26 cellular contexts compared by ENCODE assay signal in genomic region chr2:157233506-157233905, GRCh38. TPM values are rescaled to one million over a fixed set of nuclear protein-coding genes. Genes with fewer than 3 reads are reported as not detected.
DNase-seq lines count a peak whose midpoint lies in the region; ATAC-seq, FAIRE-seq and TF ChIP-seq lines count a peak whose summit lies in the region.
"Had no signal": no experiment of that assay in that cellular context is flagged by ENCODE, and none has a peak within 500 bp of the region (broad histone marks: within the 10 kb centered on the region; RNA-seq: fewer than 3 reads in every experiment).

No MANE protein-coding gene starts in this region.

- WGBS in K562 (ENCODE audit: insufficient coverage, low coverage, missing lambda C conversion rate) = 4% methylated on average over 4 of the region's 4 CpGs
- WGBS in psoas muscle, 3 donors = 81 to 84% (median 83%) methylated on average over 4 of the region's 4 CpGs

- H3K9me3 ChIP-seq in K562 (replicated peaks; ENCODE audit: control insufficient read depth, insufficient read depth, low read depth, low read length) = peaks cover 5% of the 10 kb centered on the region; the same call in 1 of the 2 replicates
- H3K9me3 ChIP-seq in vagina = no peaks in the 10 kb centered on the region
- H3K9me3 ChIP-seq in psoas muscle = no peaks in the 10 kb centered on the region
- H3K9me3 ChIP-seq: sigmoid colon, uterus had no signal

- H3K9me3 Mint-ChIP-seq in activated naive CD4-positive, alpha-beta T cell treated with anti-CD3 and anti-CD28 coated beads for 36 hours = no peaks in the 10 kb centered on the region
- H3K9me3 Mint-ChIP-seq: activated T-cell treated with anti-CD3 and anti-CD28 coated beads, Interleukin-2, amount 50 U/mL, for 72 hours had no signal

- H3K27ac ChIP-seq in K562 (ENCODE audit: extremely low read depth, low read depth, low read length) = peak overlapping the region; percentile 68
- no peak overlapping the region for H3K27ac ChIP-seq in vagina
- no peak overlapping the region for H3K27ac ChIP-seq in psoas muscle
- H3K27ac ChIP-seq: cardiac muscle cell, sigmoid colon, uterus had no signal

- ATAC-seq in K562 (peak; percentile 76), psoas muscle (no peak), GM19395 (IDR thresholded peaks at IDR 0.05; ENCODE audit: unreplicated experiment) (no peak)
- ATAC-seq: activated T-cell treated with anti-CD3 and anti-CD28 coated beads, Interleukin-2, amount 50 U/mL, for 72 hours; left cardiac atrium; natural killer cell treated with Interleukin-12 subunit alpha and Interleukin-12 subunit beta and Interleukin-15 and Interleukin-18, amount 100 ng/mL, for 72 hours had no signal

- intact Hi-C loops in K562 (cut with micrococcal nuclease) (no loop called here), vagina (cut with DNase I) (no loop called here), psoas muscle (cut with DNase I) (no loop called here)
- intact Hi-C loops in activated naive CD4-positive, alpha-beta T cell treated with anti-CD3 and anti-CD28 coated beads for 36 hours (cut with micrococcal nuclease) = no loop called here

- H3K4me3 Mint-ChIP-seq in activated naive CD4-positive, alpha-beta T cell treated with anti-CD3 and anti-CD28 coated beads for 36 hours = no peak overlapping the region
- H3K4me3 Mint-ChIP-seq: activated T-cell treated with anti-CD3 and anti-CD28 coated beads, Interleukin-2, amount 50 U/mL, for 72 hours; natural killer cell treated with Interleukin-12 subunit alpha and Interleukin-12 subunit beta and Interleukin-15 and Interleukin-18, amount 100 ng/mL, for 72 hours had no signal

- H3K36me3 Mint-ChIP-seq in activated naive CD4-positive, alpha-beta T cell treated with anti-CD3 and anti-CD28 coated beads for 36 hours (ENCODE audit: low read depth) = no peaks in the 10 kb centered on the region
- H3K36me3 Mint-ChIP-seq: natural killer cell treated with Interleukin-12 subunit alpha and Interleukin-12 subunit beta and Interleukin-15 and Interleukin-18, amount 100 ng/mL, for 72 hours had no signal

- H3K36me3 ChIP-seq in K562 (ENCODE audit: control insufficient read depth, insufficient read depth, low read length) (no peaks in the 10 kb centered on the region), vagina (no peaks in the 10 kb centered on the region), psoas muscle (ENCODE audit: insufficient read depth in 1 of 2, low read depth in 1 of 2) (no peaks in the 10 kb centered on the region)
- H3K36me3 ChIP-seq: cardiac muscle cell, sigmoid colon, uterus had no signal

- no peaks in the 10 kb centered on the region for H3K4me1 Mint-ChIP-seq in activated naive CD4-positive, alpha-beta T cell treated with anti-CD3 and anti-CD28 coated beads for 36 hours (ENCODE audit: low read depth)

- H3K27me3 ChIP-seq in K562 (ENCODE audit: control insufficient read depth in 2 of 2, insufficient read depth in 2 of 2, low read length in 2 of 2) (no peaks in the 10 kb centered on the region), vagina (no peaks in the 10 kb centered on the region), psoas muscle (ENCODE audit: insufficient read depth in 3 of 3, low read length in 2 of 3) (no peaks in the 10 kb centered on the region)
- H3K27me3 ChIP-seq: cardiac muscle cell, sigmoid colon, uterus had no signal

- no peak; a peak in 1 of 4 replicates for TF ChIP-seq RAD21 in K562 (CRISPR knock-in tag; conservative IDR thresholded peaks at IDR 0.05 in 1 of 2, IDR thresholded peaks at IDR 0.05 in 1 of 2)

- CTCF ChIA-PET in K562 (lab: Yijun Ruan, JAX; ENCODE audit: low intra/inter-chr PET ratio) = no interaction called here
- CTCF ChIA-PET in activated naive CD4-positive, alpha-beta T cell treated with anti-CD3 and anti-CD28 coated beads for 36 hours (lab: Charles Lee) = no interaction called here

- POLR2A ChIA-PET in K562 (lab: Yijun Ruan, JAX) = no interaction called here

- H3K9ac ChIP-seq in K562 (ENCODE audit: insufficient read depth in 1 of 2, low read depth in 2 of 2, low read length in 2 of 2) = peak overlapping the region in 1 of 2 experiments; percentile 36; a peak in 2 of 4 replicates

- in situ Hi-C loops in K562 (cut with MboI) = no loop called here

- no peak for TF ChIP-seq EP300 in K562 (IDR thresholded peaks at IDR 0.05; ENCODE audit: low read length)

- H3K4me3 ChIP-seq in AG10803 (ENCODE audit: low read length) (no peak overlapping the region), K562 (no peak overlapping the region), fibroblast of villous mesenchyme (ENCODE audit: low read depth, low read length) (no peak overlapping the region), vagina (no peak overlapping the region), psoas muscle (no peak overlapping the region)
- H3K4me3 ChIP-seq: cardiac muscle cell, sigmoid colon, uterus had no signal

- H3K9me1 ChIP-seq in K562 (ENCODE audit: control insufficient read depth, insufficient read depth, low read length) = no peaks in the 10 kb centered on the region

- DNase-seq in AG10803 (ENCODE audit: low read depth) (peak; percentile 78), M059J (ENCODE audit: low read depth) (peak; percentile 32), K562 (ENCODE audit: extremely low read depth in 1 of 4, low spot score in 3 of 4) (peak in 2 of 4 experiments; percentile 67 to 79), fibroblast of villous mesenchyme (ENCODE audit: low read depth) (peak; percentile 22), vagina (ENCODE audit: extremely low spot score in 2 of 2) (no peak), psoas muscle (no peak)
- DNase-seq in activated naive CD4-positive, alpha-beta T cell treated with anti-CD3 and anti-CD28 coated beads for 36 hours = no peak
- DNase-seq: activated T-cell treated with anti-CD3 and anti-CD28 coated beads, Interleukin-2, amount 50 U/mL, for 72 hours; DMS 273 treated with DMSO at 0.1 percent for 48 hours; glutamatergic neuron; Kasumi-1; left cardiac atrium; NCI-H1105 treated with DMSO at 0.1 percent for 48 hours; NCI-H510A treated with DMSO at 0.1 percent for 48 hours; RPMI8226; sigmoid colon; SW 1271; uterus had no signal

- H3K4me1 ChIP-seq in K562 (replicated peaks in 1 of 2; ENCODE audit: control insufficient read depth in 2 of 2, insufficient read depth in 2 of 2, low read length in 2 of 2) (peaks cover 3 to 17% of the 10 kb centered on the region in 2 experiments), vagina (no peaks in the 10 kb centered on the region), psoas muscle (no peaks in the 10 kb centered on the region)
- H3K4me1 ChIP-seq: sigmoid colon, uterus had no signal

- H3K27me3 Mint-ChIP-seq in activated naive CD4-positive, alpha-beta T cell treated with anti-CD3 and anti-CD28 coated beads for 36 hours (ENCODE audit: low read depth) = peaks cover 21% of the 10 kb centered on the region

- H2AFZ ChIP-seq in K562 (ENCODE audit: low read depth, low read length) = peak overlapping the region; percentile 76

- BruUV-seq in K562 (replicated peaks; lab: Mats Ljungman, UMichigan) = no TSS peak

- no peak overlapping the region for H3K27ac Mint-ChIP-seq in activated naive CD4-positive, alpha-beta T cell treated with anti-CD3 and anti-CD28 coated beads for 36 hours
- H3K27ac Mint-ChIP-seq: activated T-cell treated with anti-CD3 and anti-CD28 coated beads, Interleukin-2, amount 50 U/mL, for 72 hours; natural killer cell treated with Interleukin-12 subunit alpha and Interleukin-12 subunit beta and Interleukin-15 and Interleukin-18, amount 100 ng/mL, for 72 hours had no signal

- FAIRE-seq in K562 (lab: Jason Lieb, UNC) = peak; percentile 80
- FAIRE-seq: GM12891, H54 had no signal

- TF ChIP-seq POLR2A in K562 (conservative IDR thresholded peaks at IDR 0.05) = no peak
- TF ChIP-seq POLR2A in vagina (IDR thresholded peaks at IDR 0.05) = no peak

- no peaks in the 10 kb centered on the region for H4K20me1 ChIP-seq in K562 (replicated peaks; ENCODE audit: control insufficient read depth, insufficient read depth, low read length)

- peak overlapping the region; percentile 44; the same call in 1 of the 2 replicates for H3K4me2 ChIP-seq in K562 (ENCODE audit: insufficient read depth, low read length)

- TF ChIP-seq CTCF in AG10803 (conservative IDR thresholded peaks at IDR 0.05; ENCODE audit: low read length) (no peak), K562 (IDR thresholded peaks at IDR 0.05 in 2 of 3, conservative IDR thresholded peaks at IDR 0.05 in 1 of 3; ENCODE audit: insufficient read depth in 2 of 3, low read depth in 1 of 3, low read length in 3 of 3) (no peak), fibroblast of villous mesenchyme (IDR thresholded peaks at IDR 0.05; ENCODE audit: insufficient read depth, low read depth, low read length) (no peak), vagina (IDR thresholded peaks at IDR 0.05) (no peak), psoas muscle (IDR thresholded peaks at IDR 0.05) (no peak)

- H3K79me2 ChIP-seq in K562 (ENCODE audit: control insufficient read depth, insufficient read depth, low read length) = no peaks in the 10 kb centered on the region

TF ChIP-seq in K562, 482 proteins besides CTCF, POLR2A, EP300 and RAD21 (continues in another document):
- TF ChIP-seq LEF1 (IDR thresholded peaks at IDR 0.05) (peak; percentile 19; the same call in 1 of the 2 replicates), MEF2D (tag; conservative IDR thresholded peaks at IDR 0.05; ENCODE audit: low read depth) (peak; percentile 81)

RNA-seq across cellular contexts. Expression of gene GALNT5, which starts 24.0 kb away (rescaled TPM):
- 28.8 and 36.1 TPM in 2 replicates for total RNA-seq in M059J (2014; rRNA removed; shearing (Covaris generic))
- total RNA-seq in K562 (2011; cell fraction: chromatin; rRNA removed; ENCODE audit: low replicate concordance) = 52.3 and 110 TPM in 2 replicates
- total RNA-seq in K562 (2011; cell fraction: nucleolus; rRNA removed) = 48.4 and 54.3 TPM in 2 replicates
- 70.4 and 94.5 TPM in 2 replicates for total RNA-seq in K562 (2011; cell fraction: nucleoplasm; rRNA removed)
- total RNA-seq in K562 (2014; rRNA removed) (40.3 and 43.5 TPM in 2 replicates), K562 (2014; rRNA removed; fragmentation: Illumina TruSeq; extraction: Trizol) (68.9 and 78.4 TPM in 2 replicates), K562 (2015; rRNA removed; fragmentation: Illumina TruSeq; extraction: Trizol) (69.6 and 73.0 TPM in 2 replicates), K562 (2021) (47.4 and 54.7 TPM in 2 replicates), fibroblast of villous mesenchyme (7.7 and 17.3 TPM in 2 replicates), vagina (3.2 TPM), psoas muscle (under 1 TPM in 1 of 4 donors, not detected in 3; 0.06 TPM)
- polyA plus RNA-seq in K562 (2011; rRNA removed) (49.8 and 58.3 TPM in 2 replicates), K562 (2014; fragmentation: Illumina TruSeq; extraction: Trizol) (56.3 and 62.6 TPM in 2 replicates), K562 (2014; fragmentation: Nextera tagmentation; extraction: Ambion mirVana) (10 to 100 TPM; 21.6 to 44.0 TPM), K562 (2014; rRNA removed) (39.3 and 45.2 TPM in 2 replicates), psoas muscle (under 1 TPM in 1 of 3 donors, not detected in 2; under 0.01 TPM)
- 11.2 and 20.2 TPM in 2 replicates for polyA plus RNA-seq in K562 (2011; cell fraction: cytosol; rRNA removed)
- polyA plus RNA-seq in K562 (2011; cell fraction: nucleus; rRNA removed) = 48.6 and 52.6 TPM in 2 replicates
- 26.9 and 40.5 TPM in 2 replicates for polyA plus RNA-seq in K562 (2012)
- 70.3 and 78.3 TPM in 2 replicates for polyA minus RNA-seq in K562 (2011; rRNA and poly(A)+ RNA removed)
- polyA minus RNA-seq in K562 (2011; cell fraction: cytosol; rRNA and poly(A)+ RNA removed) = 25.0 and 30.6 TPM in 2 replicates
- 52.2 and 95.1 TPM in 2 replicates for polyA minus RNA-seq in K562 (2011; cell fraction: nucleus; rRNA and poly(A)+ RNA removed)
- not detected for total RNA-seq in activated naive CD4-positive, alpha-beta T cell treated with anti-CD3 and anti-CD28 coated beads for 36 hours
- total RNA-seq: activated CD8-positive, alpha-beta memory T cell treated with anti-CD3 and anti-CD28 coated beads for 36 hours; activated T-cell treated with anti-CD3 and anti-CD28 coated beads, Interleukin-2, amount 50 U/mL, for 72 hours; dermis microvascular lymphatic vessel endothelial cell; mesenteric fat pad had no signal

Comparison
In these comparisons a context has a peak if more than half of its experiments do, and no peak if none do; other contexts are left out.
1. DNase-seq: peak in AG10803 (single experiment), M059J (single experiment) and fibroblast of villous mesenchyme (single experiment); none in vagina (0 of 2), psoas muscle (0 of 2) and activated naive CD4-positive, alpha-beta T cell treated with anti-CD3 and anti-CD28 coated beads for 36 hours (single experiment).